13 cellular contexts compared by ENCODE assay signal in genomic region chr3:159929894-159930235, GRCh38. TPM values are rescaled to one million over a fixed set of nuclear protein-coding genes. Genes with fewer than 3 reads are reported as not detected.
DNase-seq lines count a peak whose midpoint lies in the region; ATAC-seq, FAIRE-seq and TF ChIP-seq lines count a peak whose summit lies in the region.
"Had no signal": no experiment of that assay in that cellular context is flagged by ENCODE, and none has a peak within 500 bp of the region (broad histone marks: within the 10 kb centered on the region; RNA-seq: fewer than 3 reads in every experiment).

No MANE protein-coding gene starts in this region.

- no peak for TF ChIP-seq POLR2A in tibial nerve (IDR thresholded peaks at IDR 0.05)

- H4K8ac ChIP-seq in mesendoderm (ENCODE audit: low read depth, low read length), result no peak overlapping the region

- peak overlapping the region; percentile 26 for H3K27ac Mint-ChIP-seq in activated naive CD4-positive, alpha-beta T cell treated with anti-CD3 and anti-CD28 coated beads, Interleukin-2, amount 10 ng/mL, durations not matched to agents 7 days and 5 days
- H3K27ac Mint-ChIP-seq in astrocyte (ENCODE audit: unreplicated experiment), result peak overlapping the region; percentile 90

- CTCF ChIA-PET in activated naive CD4-positive, alpha-beta T cell treated with anti-CD3 and anti-CD28 coated beads, Interleukin-2, amount 10 ng/mL, durations not matched to agents 7 days and 5 days (lab: Charles Lee), result interaction anchor here (0.8 to 1.3 kb wide), 3 partner anchors 20 to 288 kb away, joined by 3 read pairs; no protein-coding TSS in a partner anchor

- H3K79me1 ChIP-seq in mesendoderm (ENCODE audit: low read length), result no peaks in the 10 kb centered on the region

- H3K9me3 Mint-ChIP-seq in activated naive CD4-positive, alpha-beta T cell treated with anti-CD3 and anti-CD28 coated beads, Interleukin-2, amount 10 ng/mL, durations not matched to agents 7 days and 5 days, result peaks cover 15% of the 10 kb centered on the region
- H3K9me3 Mint-ChIP-seq in astrocyte (ENCODE audit: unreplicated experiment), result peaks cover 14% of the 10 kb centered on the region

- peak overlapping the region; percentile 34 for H3K56ac ChIP-seq in mesendoderm (ENCODE audit: low read length)

- H3K9ac ChIP-seq in astrocyte (ENCODE audit: low read length), result peak overlapping the region; percentile 64
- no peak overlapping the region for H3K9ac ChIP-seq in mesendoderm (ENCODE audit: low read length)

- H3K4me1 Mint-ChIP-seq in activated naive CD4-positive, alpha-beta T cell treated with anti-CD3 and anti-CD28 coated beads, Interleukin-2, amount 10 ng/mL, durations not matched to agents 7 days and 5 days, result peaks cover 9% of the 10 kb centered on the region
- peaks cover 26% of the 10 kb centered on the region for H3K4me1 Mint-ChIP-seq in astrocyte (ENCODE audit: low read depth, unreplicated experiment)

- H3K4me1 ChIP-seq in astrocyte (ENCODE audit: insufficient read depth, low read length) (peaks cover 26% of the 10 kb centered on the region), mesendoderm (ENCODE audit: control insufficient read depth, low read depth, low read length) (no peaks in the 10 kb centered on the region), tibial nerve (peaks cover 0 to 7% (median 0%) of the 10 kb centered on the region in 4 donors)

- H2AK5ac ChIP-seq in mesendoderm (ENCODE audit: low read length), result no peak overlapping the region

- no peaks in the 10 kb centered on the region for H4K20me1 ChIP-seq in astrocyte (ENCODE audit: insufficient read depth, low read length)

- no peak overlapping the region for H3K4ac ChIP-seq in mesendoderm (ENCODE audit: low read depth, low read length)

- TF ChIP-seq CTCF in astrocyte (IDR thresholded peaks at IDR 0.05; ENCODE audit: insufficient read depth, low read depth, low read length) (no peak), tibial nerve (IDR thresholded peaks at IDR 0.05) (no peak)

- no peak for TF ChIP-seq EP300 in tibial nerve (IDR thresholded peaks at IDR 0.05)

- H3K27ac ChIP-seq in astrocyte (ENCODE audit: low read depth, low read length), result peak overlapping the region; percentile 90
- H3K27ac ChIP-seq in mesendoderm (ENCODE audit: low read depth, low read length), result no peak overlapping the region
- H3K27ac ChIP-seq in tibial nerve, result peak overlapping the region in 3 of 4 donors; percentile 25 to 62 (median 41)

- peak overlapping the region; percentile 45 for H3K23ac ChIP-seq in mesendoderm (ENCODE audit: low read length)

- no peaks in the 10 kb centered on the region for H3K27me3 Mint-ChIP-seq in activated naive CD4-positive, alpha-beta T cell treated with anti-CD3 and anti-CD28 coated beads, Interleukin-2, amount 10 ng/mL, durations not matched to agents 7 days and 5 days
- no peaks in the 10 kb centered on the region for H3K27me3 Mint-ChIP-seq in astrocyte (ENCODE audit: low read depth, unreplicated experiment)

- WGBS in mesendoderm (ENCODE audit: extremely low coverage, insufficient coverage, low lambda C conversion rate), result no CpG with 5 or more reads among the region's 4 CpGs
- WGBS in tibial nerve, 2 donors, result 64 to 70% methylated on average over 4 of the region's 4 CpGs

- H3K9me3 ChIP-seq in astrocyte (ENCODE audit: insufficient read depth, low read depth, low read length) (peaks cover 7% of the 10 kb centered on the region), tibial nerve (peaks cover 0 to 17% (median 1%) of the 10 kb centered on the region in 4 donors)

- H3K4me2 ChIP-seq in astrocyte (ENCODE audit: low read length) (peak overlapping the region; percentile 74), mesendoderm (ENCODE audit: low read length) (no peak overlapping the region)

- no peak overlapping the region for H2BK5ac ChIP-seq in mesendoderm (ENCODE audit: low read length)

- no peak for FAIRE-seq in astrocyte (lab: Jason Lieb, UNC)
- FAIRE-seq: kidney had no signal

- no peak overlapping the region for H3K18ac ChIP-seq in mesendoderm (ENCODE audit: low read length)

- H3K79me2 ChIP-seq in astrocyte (ENCODE audit: insufficient read depth, low read length) (no peaks in the 10 kb centered on the region), mesendoderm (ENCODE audit: control insufficient read depth, insufficient read depth, low read length) (no peaks in the 10 kb centered on the region)

- peak overlapping the region; percentile 9 for H3K4me3 ChIP-seq in astrocyte (ENCODE audit: insufficient read depth, low read depth, low read length)
- H3K4me3 ChIP-seq in mesendoderm (ENCODE audit: low read length), result no peak overlapping the region
- no peak overlapping the region for H3K4me3 ChIP-seq in tibial nerve

- H2BK15ac ChIP-seq in mesendoderm (replicated peaks; ENCODE audit: low read depth), result no peak overlapping the region

- H3K36me3 ChIP-seq in astrocyte (ENCODE audit: insufficient read depth, low read length) (no peaks in the 10 kb centered on the region), mesendoderm (ENCODE audit: control insufficient read depth, insufficient read depth, low read length) (no peaks in the 10 kb centered on the region), tibial nerve (no peaks in the 10 kb centered on the region)

- ATAC-seq in HG02852 (IDR thresholded peaks at IDR 0.05; ENCODE audit: unreplicated experiment), result no peak

- no peaks in the 10 kb centered on the region for H3K27me3 ChIP-seq in astrocyte (ENCODE audit: insufficient read depth, low read length)
- no peaks in the 10 kb centered on the region for H3K27me3 ChIP-seq in mesendoderm (ENCODE audit: insufficient read depth, low read length, poor library complexity)
- no peaks in the 10 kb centered on the region for H3K27me3 ChIP-seq in tibial nerve

- no peak overlapping the region for H3K4me3 Mint-ChIP-seq in activated naive CD4-positive, alpha-beta T cell treated with anti-CD3 and anti-CD28 coated beads, Interleukin-2, amount 10 ng/mL, durations not matched to agents 7 days and 5 days
- H3K4me3 Mint-ChIP-seq in astrocyte (ENCODE audit: unreplicated experiment), result no peak overlapping the region

- H3K36me3 Mint-ChIP-seq in activated naive CD4-positive, alpha-beta T cell treated with anti-CD3 and anti-CD28 coated beads, Interleukin-2, amount 10 ng/mL, durations not matched to agents 7 days and 5 days, result no peaks in the 10 kb centered on the region
- H3K36me3 Mint-ChIP-seq in astrocyte (ENCODE audit: low read depth, unreplicated experiment), result peaks cover 5% of the 10 kb centered on the region

- no peak overlapping the region for H4K5ac ChIP-seq in mesendoderm (ENCODE audit: low read length)

- H2AFZ ChIP-seq in astrocyte (ENCODE audit: low read depth, low read length), result peak overlapping the region; percentile 63

- in situ Hi-C loops in G401 (cut with HindIII; ENCODE audit: low sequenced_read_pairs), result no loop called here

- DNase-seq in activated naive CD4-positive, alpha-beta T cell treated with anti-CD3 and anti-CD28 coated beads, Interleukin-2, amount 10 ng/mL, durations not matched to agents 7 days and 5 days, result no peak
- DNase-seq in activated naive CD4-positive, alpha-beta T cell (lab: John Stamatoyannopoulos, UW), result no peak
- DNase-seq in astrocyte (ENCODE audit: low read depth) (no peak), mesendoderm (no peak), tibial nerve (ENCODE audit: low spot score in 2 of 2) (peak in 1 of 2 donors; percentile 7), G401 (ENCODE audit: low spot score) (no peak), foreskin melanocyte (no peak)
- DNase-seq: activated CD4-positive, alpha-beta T cell treated with anti-CD3 and anti-CD28 coated beads, Interleukin-2, amount 50 U/mL, for 1 hour; kidney; naive thymus-derived CD4-positive, alpha-beta T cell; NCI-H1105 had no signal

- no peak overlapping the region for H2BK120ac ChIP-seq in mesendoderm (ENCODE audit: low read depth, low read length)

RNA-seq across cellular contexts. Expression of gene IL12A, which starts 58.8 kb away (rescaled TPM):
- 2.9 and 3.0 TPM in 2 replicates for total RNA-seq in astrocyte
- 0.35 TPM for polyA plus RNA-seq in mesendoderm (2013, experiment 1 of 2)
- polyA plus RNA-seq in mesendoderm (2013, experiment 2 of 2), result 0.36 TPM
- under 1 TPM in 1 of 4 donors, not detected in 3; 0.60 TPM for total RNA-seq in tibial nerve
- total RNA-seq in G401 (2014; rRNA removed; shearing (Covaris generic)), result 0.49 and 1.4 TPM in 2 replicates
- total RNA-seq: subcutaneous adipose tissue had no signal
